ENCODE assay signal across 25 cellular contexts in genomic region chr1:154349121-154349520, GRCh38. TPM values are rescaled to one million over a fixed set of nuclear protein-coding genes. Genes with fewer than 3 reads are reported as not detected.
DNase-seq lines count a peak whose midpoint lies in the region; ATAC-seq and TF ChIP-seq lines count a peak whose summit lies in the region.
"Had no signal": no experiment of that assay in that cellular context is flagged by ENCODE, and none has a peak within 500 bp of the region (broad histone marks: within the 10 kb centered on the region; RNA-seq: fewer than 3 reads in every experiment).

No MANE protein-coding gene starts in this region.

- no peaks in the 10 kb centered on the region for H3K27me3 Mint-ChIP-seq in activated CD4-positive, alpha-beta T cell treated with anti-CD3 and anti-CD28 coated beads for 36 hours
- H3K27me3 Mint-ChIP-seq: central memory CD8-positive, alpha-beta T cell had no signal

- H3K4me1 Mint-ChIP-seq in stimulated activated effector memory CD8-positive, alpha-beta T cell treated with anti-CD3 and anti-CD28 coated beads, Interleukin-12 subunit alpha, Interleukin-12 subunit beta, amount 100 ng/mL, for 72 hours, result peaks cover 65% of the 10 kb centered on the region
- H3K4me1 Mint-ChIP-seq in activated CD4-positive, alpha-beta T cell treated with anti-CD3 and anti-CD28 coated beads for 36 hours, result peaks cover 55% of the 10 kb centered on the region

- H3K27ac ChIP-seq in right atrium auricular region, result no peak overlapping the region
- H3K27ac ChIP-seq in dorsolateral prefrontal cortex, result peak overlapping the region in 36 of 59 donors; percentile 3 to 77 (median 32)
- H3K27ac ChIP-seq: ascending aorta, foreskin keratinocyte, psoas muscle, testis, vagina had no signal

- H3K9me3 Mint-ChIP-seq in stimulated activated effector memory CD8-positive, alpha-beta T cell treated with anti-CD3 and anti-CD28 coated beads, Interleukin-12 subunit alpha, Interleukin-12 subunit beta, amount 100 ng/mL, for 72 hours, result no peaks in the 10 kb centered on the region
- no peaks in the 10 kb centered on the region for H3K9me3 Mint-ChIP-seq in activated CD4-positive, alpha-beta T cell treated with anti-CD3 and anti-CD28 coated beads for 36 hours (ENCODE audit: low read depth)
- H3K9me3 Mint-ChIP-seq: CD8-positive, alpha-beta memory T cell; central memory CD8-positive, alpha-beta T cell; HFFc6; T-helper 2 cell treated with Interferon-gamma antibody and Interleukin-4, amounts not matched to agents 5 μg/mL and 100 μg/mL, for 36 hours had no signal

- H3K27ac Mint-ChIP-seq in stimulated activated effector memory CD8-positive, alpha-beta T cell treated with anti-CD3 and anti-CD28 coated beads, Interleukin-12 subunit alpha, Interleukin-12 subunit beta, amount 100 ng/mL, for 72 hours, result peak overlapping the region; percentile 62
- H3K27ac Mint-ChIP-seq in activated CD4-positive, alpha-beta T cell treated with anti-CD3 and anti-CD28 coated beads for 36 hours, result no peak overlapping the region
- H3K27ac Mint-ChIP-seq: HFFc6; T-helper 2 cell treated with Interferon-gamma antibody and Interleukin-4, amounts not matched to agents 5 μg/mL and 100 μg/mL, for 36 hours had no signal

- TF ChIP-seq CTCF in right atrium auricular region (IDR thresholded peaks at IDR 0.05) (no peak), dorsolateral prefrontal cortex (IDR thresholded peaks at IDR 0.05 in 54 of 56, conservative IDR thresholded peaks at IDR 0.05 in 2 of 56; ENCODE audit: low read depth in 1 of 56, partially characterized antibody in 56 of 56) (no peak)

- H3K4me3 ChIP-seq in right atrium auricular region, result no peak overlapping the region
- H3K4me3 ChIP-seq in H7 (ENCODE audit: insufficient read depth, low read depth, low read length), result no peak overlapping the region
- no peak overlapping the region for H3K4me3 ChIP-seq in dorsolateral prefrontal cortex
- H3K4me3 ChIP-seq: ascending aorta, lung, psoas muscle, testis, vagina had no signal

- no peak for DNase-seq in Right ventricle myocardium superior
- DNase-seq in right atrium auricular region (ENCODE audit: low spot score), result no peak
- DNase-seq in H7, result peak; percentile 65
- no peak for DNase-seq in dorsolateral prefrontal cortex
- no peak for DNase-seq in stimulated activated effector memory CD8-positive, alpha-beta T cell treated with anti-CD3 and anti-CD28 coated beads, Interleukin-12 subunit alpha, Interleukin-12 subunit beta, amount 100 ng/mL, for 72 hours (ENCODE audit: low spot score in 2 of 2)
- DNase-seq in activated CD4-positive, alpha-beta T cell treated with anti-CD3 and anti-CD28 coated beads for 36 hours, result no peak
- no peak for DNase-seq in NCI-H524 treated with DMSO at 0.1 percent for 48 hours (lab: John Stamatoyannopoulos, UW)
- DNase-seq: activated CD4-positive, alpha-beta T cell treated with anti-CD3 and anti-CD28 coated beads, Interleukin-2, amount 50 U/mL, for 1 hour; activated CD8-positive, alpha-beta memory T cell treated with anti-CD3 and anti-CD28 coated beads, Interleukin-2, amount 50 U/mL, for 4 hours; activated gamma-delta T cell; CD8-positive, alpha-beta memory T cell; DMS79; foreskin keratinocyte; HFFc6; hypothalamus; NCI-H1105; NCI-H2107; psoas muscle; testis had no signal

- POLR2A ChIA-PET in activated CD4-positive, alpha-beta T cell treated with anti-CD3 and anti-CD28 coated beads for 36 hours (lab: Charles Lee), result no interaction called here

- peaks cover 68% of the 10 kb centered on the region for H3K36me3 Mint-ChIP-seq in stimulated activated effector memory CD8-positive, alpha-beta T cell treated with anti-CD3 and anti-CD28 coated beads, Interleukin-12 subunit alpha, Interleukin-12 subunit beta, amount 100 ng/mL, for 72 hours
- H3K36me3 Mint-ChIP-seq in activated CD4-positive, alpha-beta T cell treated with anti-CD3 and anti-CD28 coated beads for 36 hours (ENCODE audit: low read depth), result peaks cover 37% of the 10 kb centered on the region

- H3K4me1 ChIP-seq in right atrium auricular region, result peaks cover 0 to 19% of the 10 kb centered on the region in 2 donors
- H3K4me1 ChIP-seq: foreskin keratinocyte had no signal

- H3K27me3 ChIP-seq in right atrium auricular region (no peaks in the 10 kb centered on the region), H7 (ENCODE audit: control insufficient read depth, insufficient read depth, low read length) (peaks cover 8% of the 10 kb centered on the region), dorsolateral prefrontal cortex (no peaks in the 10 kb centered on the region)
- H3K27me3 ChIP-seq: ascending aorta, foreskin keratinocyte, testis, vagina had no signal

- peak; percentile 7 for ATAC-seq in Right ventricle myocardium superior (ENCODE audit: poor library complexity)
- ATAC-seq in stimulated activated effector memory CD8-positive, alpha-beta T cell treated with anti-CD3 and anti-CD28 coated beads, Interleukin-12 subunit alpha, Interleukin-12 subunit beta, amount 100 ng/mL, for 72 hours, result no peak
- ATAC-seq in activated CD4-positive, alpha-beta T cell treated with anti-CD3 and anti-CD28 coated beads for 36 hours, result no peak
- ATAC-seq: foreskin keratinocyte had no signal

- intact Hi-C loops in Right ventricle myocardium superior (cut with DNase I) (no loop called here), dorsolateral prefrontal cortex (cut with DNase I) (loop anchor here in 1 of 2 donors (5.0 kb wide), 1 partner anchor 118 kb away; no protein-coding TSS in a partner anchor)
- intact Hi-C loops in activated CD4-positive, alpha-beta T cell treated with anti-CD3 and anti-CD28 coated beads for 36 hours (cut with DNase I, micrococcal nuclease), result no loop called here

- H3K36me3 ChIP-seq in right atrium auricular region (peaks cover 54% of the 10 kb centered on the region), H7 (replicated peaks; ENCODE audit: control insufficient read depth, insufficient read depth, low read length) (peaks cover 29% of the 10 kb centered on the region)

- CTCF ChIA-PET in activated CD4-positive, alpha-beta T cell treated with anti-CD3 and anti-CD28 coated beads for 36 hours (lab: Charles Lee), result interaction anchor here (0.6 to 14.8 kb wide), 5 partner anchors 13 to 1779 kb away, joined by 3 to 163 read pairs (median 3); no protein-coding TSS in a partner anchor

- H3K4me3 Mint-ChIP-seq in stimulated activated effector memory CD8-positive, alpha-beta T cell treated with anti-CD3 and anti-CD28 coated beads, Interleukin-12 subunit alpha, Interleukin-12 subunit beta, amount 100 ng/mL, for 72 hours, result no peak overlapping the region
- H3K4me3 Mint-ChIP-seq in activated CD4-positive, alpha-beta T cell treated with anti-CD3 and anti-CD28 coated beads for 36 hours, result no peak overlapping the region
- H3K4me3 Mint-ChIP-seq: central memory CD8-positive, alpha-beta T cell; HFFc6; T-helper 2 cell treated with Interferon-gamma antibody and Interleukin-4, amounts not matched to agents 5 μg/mL and 100 μg/mL, for 36 hours had no signal

- H3K9me3 ChIP-seq in right atrium auricular region, result no peaks in the 10 kb centered on the region
- H3K9me3 ChIP-seq: ascending aorta, psoas muscle, testis, vagina had no signal

RNA-seq across cellular contexts. Expression of gene ATP8B2, which starts 23.8 kb away (rescaled TPM):
- total RNA-seq in Right ventricle myocardium superior (11.0 TPM), right atrium auricular region (10 to 100 TPM; 22.8 to 82.5 TPM), dorsolateral prefrontal cortex (10 to 100 TPM; 28.2 to 80.0 (median 45.7) TPM)
- 62.0 and 73.2 TPM in 2 replicates for total RNA-seq in H7 (2014; rRNA removed; shearing (Covaris generic))
- total RNA-seq in activated CD4-positive, alpha-beta T cell treated with anti-CD3 and anti-CD28 coated beads for 36 hours, result 10 to 100 TPM; 48.2 TPM

RNA-seq across cellular contexts. Expression of gene AQP10, which starts 28.2 kb away (rescaled TPM):
- total RNA-seq in Right ventricle myocardium superior (0.08 TPM), right atrium auricular region (not detected), dorsolateral prefrontal cortex (under 1 TPM in 2 of 120 experiments, not detected in 118; 0.29 to 0.30 TPM)
- total RNA-seq in H7 (2014; rRNA removed; shearing (Covaris generic)), result not detected in 2 replicates
- not detected for total RNA-seq in activated CD4-positive, alpha-beta T cell treated with anti-CD3 and anti-CD28 coated beads for 36 hours
- total RNA-seq: ascending aorta; CD8-positive, alpha-beta memory T cell; HFFc6; psoas muscle; skeletal muscle tissue; vagina had no signal

RNA-seq across cellular contexts. Expression of gene IL6R, which starts 56.0 kb away (rescaled TPM):
- total RNA-seq in Right ventricle myocardium superior (10.3 TPM), right atrium auricular region (10 to 100 TPM; 11.8 to 21.8 TPM), dorsolateral prefrontal cortex (10 to 100 TPM in 86 of 120 experiments, 1 to 10 TPM in 34; 5.2 to 32.5 (median 12.2) TPM)
- 8.6 and 10.3 TPM in 2 replicates for total RNA-seq in H7 (2014; rRNA removed; shearing (Covaris generic))
- 10 to 100 TPM; 13.1 to 14.0 TPM for total RNA-seq in activated CD4-positive, alpha-beta T cell treated with anti-CD3 and anti-CD28 coated beads for 36 hours

Comparison
In these comparisons a context has a peak if more than half of its experiments do, and no peak if none do; other contexts are left out.
1. H3K27ac ChIP-seq: peak in dorsolateral prefrontal cortex (36 of 59); none in right atrium auricular region (0 of 2).